ENCODE assay signal across 13 cellular contexts in the genomic region with DNA sequence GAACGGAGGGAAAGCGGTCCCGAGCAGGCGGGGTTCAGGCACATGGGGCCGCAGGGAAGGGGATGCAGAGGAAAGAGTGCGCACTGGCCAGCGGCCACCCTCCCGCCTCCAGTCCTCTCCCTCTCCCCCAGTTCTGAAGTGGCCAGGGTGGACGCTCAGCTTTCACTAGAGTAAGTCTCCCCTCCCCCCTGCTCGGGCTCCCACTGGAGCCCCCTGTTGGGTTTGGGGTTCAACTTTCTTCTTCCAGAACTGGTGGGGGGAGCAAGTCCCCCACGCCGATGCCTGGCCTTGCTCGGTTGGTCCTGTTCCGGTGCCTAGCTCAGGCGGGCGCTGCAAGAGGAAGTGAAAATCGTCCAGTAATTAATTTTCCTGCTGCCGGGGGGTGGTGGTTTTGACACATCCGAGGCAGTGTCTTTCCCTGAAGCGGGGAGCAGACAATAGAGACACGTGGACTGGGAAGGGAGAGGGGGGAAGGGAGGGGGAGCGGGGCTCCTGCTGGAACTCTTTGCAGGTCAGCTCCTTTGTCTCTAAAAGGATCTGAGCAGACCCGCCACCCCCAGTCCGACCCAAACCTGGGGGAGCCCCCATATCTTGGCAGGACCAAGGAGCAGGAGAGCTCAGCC. TPM values are rescaled to one million over a fixed set of nuclear protein-coding genes. Genes with fewer than 3 reads are reported as not detected.
DNase-seq lines count a peak whose midpoint lies in the region; ATAC-seq and TF ChIP-seq lines count a peak whose summit lies in the region.
"Had no signal": no experiment of that assay in that cellular context is flagged by ENCODE, and none has a peak within 500 bp of the region (broad histone marks: within the 10 kb centered on the region; RNA-seq: fewer than 3 reads in every experiment).

No MANE protein-coding gene starts in this region.

- no peak overlapping the region for H3K27ac Mint-ChIP-seq in activated CD4-positive, alpha-beta memory T cell treated with anti-CD3 and anti-CD28 coated beads for 36 hours
- H3K27ac Mint-ChIP-seq: activated CD4-positive, alpha-beta memory T cell treated with anti-CD3 and anti-CD28 coated beads, Interleukin-2, amount 10 ng/mL, durations not matched to agents 7 days and 5 days had no signal

- H3K4me1 Mint-ChIP-seq in activated CD4-positive, alpha-beta memory T cell treated with anti-CD3 and anti-CD28 coated beads for 36 hours (ENCODE audit: low read depth), result peaks cover 6% of the 10 kb centered on the region

- H3K9me3 ChIP-seq in BE2C, result no peaks in the 10 kb centered on the region
- H3K9me3 ChIP-seq in HUES48 (ENCODE audit: control insufficient read depth, insufficient read depth, low read length), result no peaks in the 10 kb centered on the region
- H3K9me3 ChIP-seq: esophagus muscularis mucosa had no signal

- H3K36me3 Mint-ChIP-seq in activated CD4-positive, alpha-beta memory T cell treated with anti-CD3 and anti-CD28 coated beads for 36 hours, result no peaks in the 10 kb centered on the region

- DNase-seq in BE2C, result no peak
- peak; percentile 87 for DNase-seq in RPMI8226
- DNase-seq in left kidney (ENCODE audit: low read depth, low spot score), result peak; percentile 52
- DNase-seq in activated CD4-positive, alpha-beta memory T cell treated with anti-CD3 and anti-CD28 coated beads for 36 hours, result no peak
- DNase-seq in stimulated activated CD4-positive, alpha-beta T cell treated with anti-CD3 and anti-CD28 coated beads, Interleukin-2, amount 100 ng/mL, for 48 hours, result no peak
- DNase-seq: activated CD4-positive, alpha-beta memory T cell treated with anti-CD3 and anti-CD28 coated beads, Interleukin-2, amount 10 ng/mL, durations not matched to agents 7 days and 5 days; DMS 273 treated with DMSO at 0.1 percent for 48 hours had no signal

- H3K4me3 ChIP-seq in BE2C (ENCODE audit: low read depth, low read length), result peak overlapping the region; percentile 72
- peak overlapping the region; percentile 56 for H3K4me3 ChIP-seq in HUES48 (ENCODE audit: low read depth, low read length)
- H3K4me3 ChIP-seq: skin epidermis had no signal

- no peak overlapping the region for H3K9ac ChIP-seq in HUES48 (ENCODE audit: low read depth, low read length)

- CTCF ChIA-PET in activated CD4-positive, alpha-beta memory T cell treated with anti-CD3 and anti-CD28 coated beads for 36 hours (lab: Charles Lee), result interaction anchor here (0.8 to 1.9 kb wide), 2 partner anchors 9 to 31 kb away, joined by 3 to 10 read pairs; no protein-coding TSS in a partner anchor

- H3K27ac ChIP-seq in HUES48 (ENCODE audit: low read depth, low read length), result no peak overlapping the region
- H3K27ac ChIP-seq: esophagus muscularis mucosa, skin epidermis had no signal

- intact Hi-C loops in activated CD4-positive, alpha-beta memory T cell treated with anti-CD3 and anti-CD28 coated beads for 36 hours (cut with micrococcal nuclease), result no loop called here

- no peaks in the 10 kb centered on the region for H3K27me3 ChIP-seq in BE2C
- H3K27me3 ChIP-seq in HUES48 (ENCODE audit: control insufficient read depth, insufficient read depth, low read length), result peaks cover 52% of the 10 kb centered on the region

- POLR2A ChIA-PET in activated CD4-positive, alpha-beta memory T cell treated with anti-CD3 and anti-CD28 coated beads for 36 hours (lab: Charles Lee), result no interaction called here

- H3K4me1 ChIP-seq in BE2C (no peaks in the 10 kb centered on the region), HUES48 (ENCODE audit: control insufficient read depth, insufficient read depth, low read length) (peaks cover 16% of the 10 kb centered on the region)

- no peaks in the 10 kb centered on the region for H3K9me3 Mint-ChIP-seq in activated CD4-positive, alpha-beta memory T cell treated with anti-CD3 and anti-CD28 coated beads for 36 hours
- H3K9me3 Mint-ChIP-seq: activated CD4-positive, alpha-beta memory T cell treated with anti-CD3 and anti-CD28 coated beads, Interleukin-2, amount 10 ng/mL, durations not matched to agents 7 days and 5 days had no signal

- H3K36me3 ChIP-seq in BE2C, result no peaks in the 10 kb centered on the region
- no peaks in the 10 kb centered on the region for H3K36me3 ChIP-seq in HUES48 (ENCODE audit: control insufficient read depth, insufficient read depth, low read length)
- H3K36me3 ChIP-seq: esophagus muscularis mucosa had no signal

- ATAC-seq in GM21528 (IDR thresholded peaks at IDR 0.05; ENCODE audit: low FRiP score, unreplicated experiment), result no peak
- no peak for ATAC-seq in HG03442 (IDR thresholded peaks at IDR 0.05; ENCODE audit: unreplicated experiment)

- peaks cover 63% of the 10 kb centered on the region for H3K27me3 Mint-ChIP-seq in activated CD4-positive, alpha-beta memory T cell treated with anti-CD3 and anti-CD28 coated beads for 36 hours

- TF ChIP-seq CTCF in BE2C (IDR thresholded peaks at IDR 0.05; ENCODE audit: low read depth, low read length), result no peak

- no peak overlapping the region for H3K4me3 Mint-ChIP-seq in activated CD4-positive, alpha-beta memory T cell treated with anti-CD3 and anti-CD28 coated beads for 36 hours
- H3K4me3 Mint-ChIP-seq: activated CD4-positive, alpha-beta memory T cell treated with anti-CD3 and anti-CD28 coated beads, Interleukin-2, amount 10 ng/mL, durations not matched to agents 7 days and 5 days had no signal

RNA-seq across cellular contexts. Expression of a gene that starts 0.8 kb away (rescaled TPM):
- polyA plus RNA-seq in BE2C (2012; ENCODE audit: insufficient read depth, insufficient read length, low read depth), result 11.2 TPM
- total RNA-seq in activated CD4-positive, alpha-beta memory T cell treated with anti-CD3 and anti-CD28 coated beads for 36 hours, result not detected
- total RNA-seq: activated CD4-positive, alpha-beta memory T cell treated with anti-CD3 and anti-CD28 coated beads, Interleukin-2, amount 10 ng/mL, durations not matched to agents 7 days and 5 days; esophagus muscularis mucosa; mammary epithelial cell had no signal
- polyA plus RNA-seq: mammary epithelial cell had no signal

RNA-seq across cellular contexts. Expression of a gene that starts 23.4 kb away (rescaled TPM):
- polyA plus RNA-seq in BE2C (2012; ENCODE audit: insufficient read depth, insufficient read length, low read depth), result 26.3 TPM
- 10 to 100 TPM; 13.3 to 14.1 TPM for total RNA-seq in activated CD4-positive, alpha-beta memory T cell treated with anti-CD3 and anti-CD28 coated beads for 36 hours

Comparison
In these comparisons a context has a peak if more than half of its experiments do, and no peak if none do; other contexts are left out.
1. DNase-seq: peak in RPMI8226 (single experiment) and left kidney (single experiment); none in BE2C (single experiment), activated CD4-positive, alpha-beta memory T cell treated with anti-CD3 and anti-CD28 coated beads for 36 hours (single experiment) and stimulated activated CD4-positive, alpha-beta T cell treated with anti-CD3 and anti-CD28 coated beads, Interleukin-2, amount 100 ng/mL, for 48 hours (0 of 2).